In the genomic region with DNA sequence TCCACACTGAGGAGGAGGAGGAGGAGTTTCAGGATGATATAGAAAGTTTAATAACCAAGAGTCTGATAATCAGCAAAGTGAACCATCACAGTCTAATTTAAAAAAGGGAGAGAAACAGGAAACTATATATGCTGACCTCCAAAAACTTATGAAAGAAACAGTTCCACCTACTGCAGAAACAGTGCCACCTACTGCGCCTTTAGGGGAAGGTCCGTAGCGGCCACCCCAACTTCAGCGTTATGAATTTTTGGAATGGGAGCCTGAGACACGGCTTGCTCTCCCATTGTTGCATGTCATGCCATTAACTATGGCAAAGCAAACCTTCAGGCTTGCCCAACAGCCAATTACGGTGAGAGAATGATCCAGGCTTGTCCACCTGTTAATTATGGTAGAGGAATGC, we compare ENCODE assay signal across 15 cellular contexts.
A peak's percentile ranks its signal among the peaks of the same experiment; 100 is the strongest.
DNase-seq lines count a peak whose midpoint lies in the region; ATAC-seq and TF ChIP-seq lines count a peak whose summit lies in the region.
"Had no signal": no experiment of that assay in that cellular context is flagged by ENCODE, and none has a peak within 500 bp of the region (broad histone marks: within the 10 kb centered on the region; RNA-seq: fewer than 3 reads in every experiment).

No MANE protein-coding gene starts in this region.

- H3K9me3 ChIP-seq in HCT116 (ENCODE audit: control insufficient read depth in 1 of 2, insufficient read depth in 1 of 2, low read depth in 1 of 2, low read length in 2 of 2) = no peaks in the 10 kb centered on the region
- no peaks in the 10 kb centered on the region for H3K9me3 ChIP-seq in hepatocyte (ENCODE audit: low read depth)
- peaks cover 2% of the 10 kb centered on the region for H3K9me3 ChIP-seq in osteoblast (ENCODE audit: low read depth, low read length)
- H3K9me3 ChIP-seq: ovary had no signal

- TF ChIP-seq RAD21 in HCT116 (IDR thresholded peaks at IDR 0.05; ENCODE audit: low read depth) = peak; percentile 47

- CTCF ChIA-PET in HCT116 (lab: Charles Lee) = no interaction called here

- no peaks in the 10 kb centered on the region for H3K9me2 ChIP-seq in HCT116 (ENCODE audit: insufficient read depth)
- H3K9me2 ChIP-seq in hepatocyte (replicated peaks; ENCODE audit: insufficient read depth) = no peaks in the 10 kb centered on the region

- RAD21 ChIA-PET in HCT116 (lab: Charles Lee; ENCODE audit: low non-redundant PET in 1 of 2, low total read pairs in 2 of 2, uncharacterized antibody in 2 of 2, unreplicated experiment in 2 of 2) = no interaction called here

- peak; percentile 11 to 67 (median 62); a peak in 4 of 6 replicates for TF ChIP-seq CTCF in HCT116 (IDR thresholded peaks at IDR 0.05 in 2 of 3, conservative IDR thresholded peaks at IDR 0.05 in 1 of 3; ENCODE audit: borderline replicate concordance in 1 of 3, insufficient read depth in 1 of 3, low read depth in 2 of 3, low read length in 2 of 3)
- TF ChIP-seq CTCF in hepatocyte (IDR thresholded peaks at IDR 0.05; ENCODE audit: poor library complexity) = peak; percentile 54
- TF ChIP-seq CTCF in osteoblast (IDR thresholded peaks at IDR 0.05; ENCODE audit: extremely low read depth, low read depth, low read length) = no peak

- DNase-seq in ACHN (peak; percentile 12), HCT116 (ENCODE audit: low read depth, low spot score) (no peak), OCI-M1 (lab: John Stamatoyannopoulos, UW) (peak; percentile 4), hepatocyte (ENCODE audit: low spot score) (peak; percentile 19), NCI-H1417 (lab: John Stamatoyannopoulos, UW) (no peak), osteoblast (ENCODE audit: insufficient read length, low spot score, missing footprints) (no peak)
- DNase-seq in effector CD4-positive, alpha-beta T cell = no peak
- DNase-seq: activated naive CD4-positive, alpha-beta T cell treated with anti-CD3 and anti-CD28 coated beads, Interleukin-2, amount 10 ng/mL, durations not matched to agents 7 days and 5 days; effector CD8-positive, alpha-beta T cell; Karpas-422; mesenchymal stem cell; NCI-H2107; ovary; WERI-Rb-1 had no signal

- H4K20me1 ChIP-seq in HCT116 (ENCODE audit: insufficient read depth) (no peaks in the 10 kb centered on the region), hepatocyte (ENCODE audit: insufficient read depth, poor library complexity, severe bottlenecking) (no peaks in the 10 kb centered on the region), osteoblast (ENCODE audit: insufficient read depth, low read length) (no peaks in the 10 kb centered on the region)

- POLR2A ChIA-PET in HCT116 (lab: Charles Lee) = no interaction called here

- no peak overlapping the region for H3K4me2 ChIP-seq in HCT116 (ENCODE audit: low read length)
- H3K4me2 ChIP-seq in hepatocyte = no peak overlapping the region
- no peak overlapping the region for H3K4me2 ChIP-seq in osteoblast (ENCODE audit: insufficient read depth, low read length)

- in situ Hi-C loops in ACHN (cut with HindIII; ENCODE audit: low pct_ligation_motif_present, low pct_unique_long_range_greater_than_20kb, low sequenced_read_pairs) = no loop called here

- no peaks in the 10 kb centered on the region for H3K27me3 ChIP-seq in HCT116 (ENCODE audit: insufficient read depth, low read length)
- no peaks in the 10 kb centered on the region for H3K27me3 ChIP-seq in hepatocyte
- no peaks in the 10 kb centered on the region for H3K27me3 ChIP-seq in osteoblast (ENCODE audit: insufficient read depth, low read length)
- H3K27me3 ChIP-seq: ovary had no signal

- no TSS peak for BruUV-seq in HCT116 (replicated peaks; lab: Mats Ljungman, UMichigan)

- H3K4me3 ChIP-seq in HCT116 (replicated peaks in 1 of 2; ENCODE audit: low read depth in 1 of 2, low read length in 2 of 2) (no peak overlapping the region), hepatocyte (no peak overlapping the region), osteoblast (ENCODE audit: insufficient read depth, low read length) (no peak overlapping the region)
- H3K4me3 ChIP-seq: ovary had no signal

- ATAC-seq in HCT116 (peak; percentile 77), GM19463 (IDR thresholded peaks at IDR 0.05; ENCODE audit: unreplicated experiment) (no peak)

- WGBS in hepatocyte (ENCODE audit: low lambda C conversion rate, missing lambda C conversion rate) = 55% methylated on average over 6 of the region's 6 CpGs

- no peak overlapping the region for H3K9ac ChIP-seq in HCT116 (ENCODE audit: low read length)

- H3K36me3 ChIP-seq in HCT116 (ENCODE audit: control insufficient read depth in 1 of 2, insufficient read depth in 2 of 2, low read length in 2 of 2) (no peaks in the 10 kb centered on the region), hepatocyte (replicated peaks; ENCODE audit: insufficient read depth, low read depth) (no peaks in the 10 kb centered on the region), osteoblast (ENCODE audit: insufficient read depth, low read length) (no peaks in the 10 kb centered on the region)
- H3K36me3 ChIP-seq: ovary, WERI-Rb-1 had no signal

- intact Hi-C loops in HCT116 (cut with micrococcal nuclease) = loop anchor here (10.0 kb wide), 1 partner anchor 699 kb away; no protein-coding TSS in a partner anchor

- H3K4me1 ChIP-seq in HCT116 (ENCODE audit: control insufficient read depth in 1 of 2, insufficient read depth in 2 of 2, low read length in 2 of 2) (no peaks in the 10 kb centered on the region), hepatocyte (ENCODE audit: insufficient read depth) (no peaks in the 10 kb centered on the region), osteoblast (ENCODE audit: insufficient read depth, low read length) (no peaks in the 10 kb centered on the region)

- H2AFZ ChIP-seq in HCT116 (ENCODE audit: low read depth, low read length, poor library complexity, severe bottlenecking) (no peak overlapping the region), hepatocyte (no peak overlapping the region), osteoblast (ENCODE audit: low read length) (no peak overlapping the region)

- no peak for TF ChIP-seq POLR2A in HCT116 (IDR thresholded peaks at IDR 0.05; ENCODE audit: borderline replicate concordance, extremely low read depth, insufficient read depth, insufficient read length)

- H3K79me2 ChIP-seq in HCT116 (ENCODE audit: insufficient read depth, low read length) (no peaks in the 10 kb centered on the region), hepatocyte (no peaks in the 10 kb centered on the region), osteoblast (ENCODE audit: insufficient read depth, low read length) (no peaks in the 10 kb centered on the region)

- no peak overlapping the region for H3K27ac ChIP-seq in HCT116 (ENCODE audit: low read depth, low read length)
- no peak overlapping the region for H3K27ac ChIP-seq in hepatocyte
- no peak overlapping the region for H3K27ac ChIP-seq in osteoblast (ENCODE audit: low read depth, low read length)
- H3K27ac ChIP-seq: ovary, WERI-Rb-1 had no signal

TF ChIP-seq in HCT116, 20 proteins besides CTCF, POLR2A, EP300 and RAD21:
- TF ChIP-seq EGR1 (IDR thresholded peaks at IDR 0.05; ENCODE audit: low read depth) (no peak), JUND (IDR thresholded peaks at IDR 0.05) (no peak), REST (IDR thresholded peaks at IDR 0.05; ENCODE audit: low read depth) (no peak), SRF (IDR thresholded peaks at IDR 0.05; ENCODE audit: low read depth) (no peak), CEBPB (IDR thresholded peaks at IDR 0.05; ENCODE audit: low read depth) (no peak), TCF7L2 (IDR thresholded peaks at IDR 0.05; ENCODE audit: borderline replicate concordance, extremely low read depth, insufficient read depth, insufficient read length) (no peak), ATF3 (IDR thresholded peaks at IDR 0.05) (no peak), EZH2 (IDR thresholded peaks at IDR 0.05) (no peak)
- TF ChIP-seq, protein P1, sequence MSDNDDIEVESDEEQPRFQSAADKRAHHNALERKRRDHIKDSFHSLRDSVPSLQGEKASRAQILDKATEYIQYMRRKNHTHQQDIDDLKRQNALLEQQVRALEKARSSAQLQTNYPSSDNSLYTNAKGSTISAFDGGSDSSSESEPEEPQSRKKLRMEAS (IDR thresholded peaks at IDR 0.05) = no peak

Comparison
In these comparisons a context has a peak if more than half of its experiments do, and no peak if none do; other contexts are left out.
1. DNase-seq: peak in ACHN (single experiment), OCI-M1 (single experiment) and hepatocyte (single experiment); none in HCT116 (single experiment), effector CD4-positive, alpha-beta T cell (single experiment), NCI-H1417 (0 of 3) and osteoblast (single experiment).